ENCODE assay signal across 14 cellular contexts in genomic region chr7:35630024-35630423, GRCh38.
DNase-seq lines count a peak whose midpoint lies in the region; ATAC-seq, FAIRE-seq and TF ChIP-seq lines count a peak whose summit lies in the region.
"Had no signal": no experiment of that assay in that cellular context is flagged by ENCODE, and none has a peak within 500 bp of the region (broad histone marks: within the 10 kb centered on the region; RNA-seq: fewer than 3 reads in every experiment).

No MANE protein-coding gene starts in this region.

- no peak overlapping the region for H2AK5ac ChIP-seq in H9 (ENCODE audit: insufficient read length, low read length)

- H3K4me2 ChIP-seq in H9 (ENCODE audit: insufficient read depth, insufficient read length, low read length) (no peak overlapping the region), K562 (ENCODE audit: insufficient read depth, low read length) (no peak overlapping the region)
- H3K4me2 ChIP-seq: A549 had no signal

- H4K5ac ChIP-seq in H9 (ENCODE audit: insufficient read length, low read depth, low read length): no peak overlapping the region

- FAIRE-seq in K562 (lab: Jason Lieb, UNC): no peak
- FAIRE-seq: H1 had no signal

- intact Hi-C loops in activated naive CD4-positive, alpha-beta T cell treated with anti-CD3 and anti-CD28 coated beads for 36 hours (cut with micrococcal nuclease): no loop called here
- intact Hi-C loops in K562 (cut with micrococcal nuclease): no loop called here

- no peaks in the 10 kb centered on the region for H3K36me3 Mint-ChIP-seq in activated naive CD4-positive, alpha-beta T cell treated with anti-CD3 and anti-CD28 coated beads for 36 hours (ENCODE audit: low read depth)
- peaks cover 3 to 21% (median 20%) of the 10 kb centered on the region in 3 experiments; a peak in 6 of 7 replicates for H3K36me3 Mint-ChIP-seq in H9 (ENCODE audit: insufficient read depth in 1 of 3, low read depth in 3 of 3)

- ATAC-seq in K562 (peak; percentile 28; the same call in 1 of the 3 replicates), omental fat pad (ENCODE audit: low FRiP score) (no peak), GM21786 (IDR thresholded peaks at IDR 0.05; ENCODE audit: unreplicated experiment) (no peak)
- ATAC-seq: A549 had no signal

- no peak overlapping the region for H3K27ac ChIP-seq in H9 (ENCODE audit: insufficient read length, low read depth, low read length)
- H3K27ac ChIP-seq in K562 (ENCODE audit: extremely low read depth, low read depth, low read length): no peak overlapping the region
- peak overlapping the region; percentile 36 for H3K27ac ChIP-seq in neutrophil
- no peak overlapping the region for H3K27ac ChIP-seq in Peyer's patch
- H3K27ac ChIP-seq: A549 had no signal

- no peak overlapping the region for H3T11ph ChIP-seq in H9 (ENCODE audit: low read length)

- H2BK5ac ChIP-seq in H9 (ENCODE audit: insufficient read length, low read length): no peak overlapping the region

- no CpG with 5 or more reads among the region's 1 CpG for WGBS in H9 (ENCODE audit: extremely low coverage, insufficient read length, low lambda C conversion rate)
- 78% methylated on average over 1 of the region's 1 CpG for WGBS in K562 (ENCODE audit: insufficient coverage, low coverage, missing lambda C conversion rate)

- H3K4me3 Mint-ChIP-seq in activated naive CD4-positive, alpha-beta T cell treated with anti-CD3 and anti-CD28 coated beads for 36 hours: no peak overlapping the region
- no peak overlapping the region for H3K4me3 Mint-ChIP-seq in H9
- H3K4me3 Mint-ChIP-seq: CD4-positive, CD25-positive, alpha-beta regulatory T cell had no signal

- TF ChIP-seq EP300 in K562 (IDR thresholded peaks at IDR 0.05; ENCODE audit: low read length): no peak

- no peak overlapping the region for H4K91ac ChIP-seq in H9 (ENCODE audit: insufficient read length, low read depth, low read length)

- no peak overlapping the region for H2BK120ac ChIP-seq in H9 (ENCODE audit: low read depth, low read length, poor library complexity, severe bottlenecking)

- H3K79me2 ChIP-seq in H9 (ENCODE audit: insufficient read depth, low read length) (no peaks in the 10 kb centered on the region), K562 (ENCODE audit: control insufficient read depth, insufficient read depth, low read length) (no peaks in the 10 kb centered on the region)

- no peak for TF ChIP-seq CTCF in H9 (conservative IDR thresholded peaks at IDR 0.05)
- no peak for TF ChIP-seq CTCF in K562 (IDR thresholded peaks at IDR 0.05 in 2 of 3, conservative IDR thresholded peaks at IDR 0.05 in 1 of 3; ENCODE audit: insufficient read depth in 2 of 3, low read depth in 1 of 3, low read length in 3 of 3)
- no peak for TF ChIP-seq CTCF in neutrophil (IDR thresholded peaks at IDR 0.05)
- no peak for TF ChIP-seq CTCF in omental fat pad (IDR thresholded peaks at IDR 0.05)
- TF ChIP-seq CTCF in Peyer's patch (IDR thresholded peaks at IDR 0.05): no peak

- H3K9ac ChIP-seq in H9 (ENCODE audit: extremely low read depth, insufficient read length, low read length) (no peak overlapping the region), K562 (ENCODE audit: insufficient read depth in 1 of 2, low read depth in 2 of 2, low read length in 2 of 2) (no peak overlapping the region)

- H3K18ac ChIP-seq in H9 (ENCODE audit: insufficient read length, low read depth, low read length): no peak overlapping the region

- no peak overlapping the region for H2BK12ac ChIP-seq in H9 (ENCODE audit: insufficient read length, low read depth, low read length)

- H3K4me3 ChIP-seq in K562: no peak overlapping the region
- H3K4me3 ChIP-seq in neutrophil (ENCODE audit: low read depth in 1 of 2, low read length in 1 of 2): no peak overlapping the region
- H3K4me3 ChIP-seq in Peyer's patch: no peak overlapping the region
- H3K4me3 ChIP-seq: A549 had no signal

- H2AFZ ChIP-seq in H9 (ENCODE audit: low read length) (no peak overlapping the region), K562 (ENCODE audit: low read depth, low read length) (no peak overlapping the region)

- H3K9me1 ChIP-seq in K562 (ENCODE audit: control insufficient read depth, insufficient read depth, low read length): no peaks in the 10 kb centered on the region

- no peaks in the 10 kb centered on the region for H3K4me1 Mint-ChIP-seq in activated naive CD4-positive, alpha-beta T cell treated with anti-CD3 and anti-CD28 coated beads for 36 hours (ENCODE audit: low read depth)
- peaks cover 12 to 14% of the 10 kb centered on the region in 2 experiments for H3K4me1 Mint-ChIP-seq in H9

- H3K23ac ChIP-seq in H9 (ENCODE audit: insufficient read length, low read depth, low read length): no peak overlapping the region

- no peak for DNase-seq in activated naive CD4-positive, alpha-beta T cell treated with anti-CD3 and anti-CD28 coated beads for 36 hours
- no peak for DNase-seq in activated naive CD4-positive, alpha-beta T cell treated with anti-CD3 and anti-CD28 coated beads, Interleukin-2, amount 50 U/mL, for 16 hours
- no peak for DNase-seq in H9
- no peak for DNase-seq in K562 (ENCODE audit: extremely low read depth in 1 of 4, low spot score in 3 of 4)
- no peak for DNase-seq in omental fat pad (ENCODE audit: low spot score)
- no peak for DNase-seq in Peyer's patch
- DNase-seq: CD4-positive, CD25-positive, alpha-beta regulatory T cell; NCI-H1930; NCI-H510A; SHP77 treated with DMSO at 0.1 percent for 48 hours had no signal

- no TSS peak for BruUV-seq in K562 (replicated peaks; lab: Mats Ljungman, UMichigan)

- H3K14ac ChIP-seq in H9 (ENCODE audit: insufficient read depth, low read length): no peak overlapping the region

- H4K20me1 ChIP-seq in H9 (ENCODE audit: control insufficient read depth, insufficient read depth, insufficient read length) (no peaks in the 10 kb centered on the region), K562 (replicated peaks; ENCODE audit: control insufficient read depth, insufficient read depth, low read length) (no peaks in the 10 kb centered on the region)

- H3K27me3 Mint-ChIP-seq in activated naive CD4-positive, alpha-beta T cell treated with anti-CD3 and anti-CD28 coated beads for 36 hours (ENCODE audit: low read depth): no peaks in the 10 kb centered on the region
- H3K27me3 Mint-ChIP-seq in H9 (ENCODE audit: low read depth): no peaks in the 10 kb centered on the region
- H3K27me3 Mint-ChIP-seq: CD4-positive, CD25-positive, alpha-beta regulatory T cell had no signal

- no peaks in the 10 kb centered on the region for H3K23me2 ChIP-seq in H9 (ENCODE audit: insufficient read length, low read depth, low read length, poor library complexity, severe bottlenecking)

- no peak for TF ChIP-seq POLR2A in K562 (conservative IDR thresholded peaks at IDR 0.05)
- TF ChIP-seq POLR2A in Peyer's patch (IDR thresholded peaks at IDR 0.05): no peak

- H4K8ac ChIP-seq in H9 (replicated peaks; ENCODE audit: insufficient read length, low read depth, low read length): no peak overlapping the region

- H3K27ac Mint-ChIP-seq in activated naive CD4-positive, alpha-beta T cell treated with anti-CD3 and anti-CD28 coated beads for 36 hours: peak overlapping the region; percentile 43
- H3K27ac Mint-ChIP-seq in H9: peak overlapping the region in 2 of 3 experiments; percentile 17 to 75; a peak in 4 of 7 replicates

- no peaks in the 10 kb centered on the region for H3K79me1 ChIP-seq in H9 (ENCODE audit: insufficient read depth, low read depth, low read length, poor library complexity, severe bottlenecking)

- CTCF ChIA-PET in activated naive CD4-positive, alpha-beta T cell treated with anti-CD3 and anti-CD28 coated beads for 36 hours (lab: Charles Lee): interaction anchor here (0.6 to 0.7 kb wide), 2 partner anchors 24 to 26 kb away, joined by 3 read pairs; no protein-coding TSS in a partner anchor
- CTCF ChIA-PET in K562 (lab: Yijun Ruan, JAX; ENCODE audit: low intra/inter-chr PET ratio): no interaction called here

- H3K4me1 ChIP-seq in H9 (ENCODE audit: insufficient read depth, low read length): no peaks in the 10 kb centered on the region
- H3K4me1 ChIP-seq in K562 (replicated peaks in 1 of 2; ENCODE audit: control insufficient read depth in 2 of 2, insufficient read depth in 2 of 2, low read length in 2 of 2): no peaks in the 10 kb centered on the region
- H3K4me1 ChIP-seq in neutrophil (ENCODE audit: control insufficient read depth in 1 of 2, insufficient read depth in 1 of 2, low read depth in 1 of 2, low read length in 1 of 2): no peaks in the 10 kb centered on the region
- no peaks in the 10 kb centered on the region for H3K4me1 ChIP-seq in Peyer's patch

- no peak overlapping the region for H3K4ac ChIP-seq in H9 (ENCODE audit: low read depth, low read length)

- H2BK20ac ChIP-seq in H9 (ENCODE audit: low read depth, low read length, poor library complexity, severe bottlenecking): no peak overlapping the region

- H3K56ac ChIP-seq in H9 (ENCODE audit: insufficient read length, low read depth, low read length): no peak overlapping the region

- H3K27me3 ChIP-seq in H9 (ENCODE audit: insufficient read depth, low read length) (no peaks in the 10 kb centered on the region), K562 (ENCODE audit: control insufficient read depth in 2 of 2, insufficient read depth in 2 of 2, low read length in 2 of 2) (no peaks in the 10 kb centered on the region), neutrophil (no peaks in the 10 kb centered on the region), Peyer's patch (no peaks in the 10 kb centered on the region)

- H2BK15ac ChIP-seq in H9 (ENCODE audit: low read depth, low read length): no peak overlapping the region

- TF ChIP-seq RAD21 in K562 (CRISPR knock-in tag; conservative IDR thresholded peaks at IDR 0.05 in 1 of 2, IDR thresholded peaks at IDR 0.05 in 1 of 2): no peak

- peaks cover 19% of the 10 kb centered on the region; the same call in 2 of the 3 replicates for H3K36me3 ChIP-seq in K562 (ENCODE audit: control insufficient read depth, insufficient read depth, low read length)
- peaks cover 78% of the 10 kb centered on the region for H3K36me3 ChIP-seq in neutrophil
- peaks cover 0 to 40% (median 0%) of the 10 kb centered on the region in 3 donors for H3K36me3 ChIP-seq in Peyer's patch

- H3K9me3 ChIP-seq in H9 (ENCODE audit: control insufficient read depth, low read depth, low read length) (no peaks in the 10 kb centered on the region), K562 (replicated peaks; ENCODE audit: control insufficient read depth, insufficient read depth, low read depth, low read length) (no peaks in the 10 kb centered on the region), neutrophil (no peaks in the 10 kb centered on the region), Peyer's patch (no peaks in the 10 kb centered on the region)
- H3K9me3 ChIP-seq: A549 had no signal

- H3K9me3 Mint-ChIP-seq in activated naive CD4-positive, alpha-beta T cell treated with anti-CD3 and anti-CD28 coated beads for 36 hours: no peaks in the 10 kb centered on the region
- H3K9me3 Mint-ChIP-seq in H9: no peaks in the 10 kb centered on the region
- H3K9me3 Mint-ChIP-seq: CD4-positive, CD25-positive, alpha-beta regulatory T cell had no signal

- POLR2A ChIA-PET in K562 (lab: Yijun Ruan, JAX): no interaction called here

- in situ Hi-C loops in K562 (cut with MboI): no loop called here

TF ChIP-seq in K562, 482 proteins besides CTCF, POLR2A, EP300 and RAD21 (continues in another document):
- TF ChIP-seq WHSC1 (IDR thresholded peaks at IDR 0.05; ENCODE audit: low read length) (no peak), IRF2 (CRISPR knock-in tag; IDR thresholded peaks at IDR 0.05) (no peak), MED1 (CRISPR knock-in tag; IDR thresholded peaks at IDR 0.05; ENCODE audit: borderline replicate concordance) (no peak), OTX1 (CRISPR knock-in tag; IDR thresholded peaks at IDR 0.05) (no peak)
